In genomic region chrX:19630228-19630627, GRCh38 we compare ENCODE assay signal across 11 cellular contexts.
A peak's percentile ranks its signal among the peaks of the same experiment; 100 is the strongest.
DNase-seq lines count a peak whose midpoint lies in the region; ATAC-seq and TF ChIP-seq lines count a peak whose summit lies in the region.
"Had no signal": no experiment of that assay in that cellular context is flagged by ENCODE, and none has a peak within 500 bp of the region (broad histone marks: within the 10 kb centered on the region; RNA-seq: fewer than 3 reads in every experiment).

No MANE protein-coding gene starts in this region.

- peaks cover 51 to 90% (median 80%) of the 10 kb centered on the region in 3 donors for H3K4me1 Mint-ChIP-seq in T-cell
- H3K4me1 Mint-ChIP-seq in naive thymus-derived CD8-positive, alpha-beta T cell: peaks cover 16 to 68% (median 56%) of the 10 kb centered on the region in 4 donors

- no peak for ATAC-seq in SK-N-SH treated with all-trans-retinoic acid at 6 μM for 48 hours
- ATAC-seq in GM21390 (IDR thresholded peaks at IDR 0.05; ENCODE audit: unreplicated experiment): peak; percentile 48
- ATAC-seq in T-cell (replicated peaks in 1 of 4): no peak
- no peak for ATAC-seq in naive thymus-derived CD8-positive, alpha-beta T cell
- no peak for ATAC-seq in left lobe of liver
- no peak for ATAC-seq in HG03139 (IDR thresholded peaks at IDR 0.05; ENCODE audit: unreplicated experiment)

- H3F3A ChIP-seq in SK-N-SH (replicated peaks; ENCODE audit: insufficient read depth): peaks cover 29% of the 10 kb centered on the region

- H3K9me3 ChIP-seq in SK-N-SH: no peaks in the 10 kb centered on the region
- H3K9me3 ChIP-seq in testis: no peaks in the 10 kb centered on the region

- peak overlapping the region; percentile 10 to 39; a peak in 3 of 4 replicates for H3K27ac ChIP-seq in SK-N-SH (ENCODE audit: low read depth in 2 of 2, low read length in 1 of 2)
- H3K27ac ChIP-seq in testis: no peak overlapping the region

- H3K9me3 Mint-ChIP-seq in T-cell: no peaks in the 10 kb centered on the region
- H3K9me3 Mint-ChIP-seq in naive thymus-derived CD8-positive, alpha-beta T cell: no peaks in the 10 kb centered on the region

- TF ChIP-seq POLR2A in testis (IDR thresholded peaks at IDR 0.05): no peak

- intact Hi-C loops in testis (cut with DNase I; ENCODE audit: low total_unique reads): no loop called here

- peak overlapping the region; percentile 70 to 81 for H3K27ac Mint-ChIP-seq in T-cell
- H3K27ac Mint-ChIP-seq in naive thymus-derived CD8-positive, alpha-beta T cell: peak overlapping the region in 7 of 10 donors; percentile 9 to 86 (median 75)

- no peaks in the 10 kb centered on the region for H3K9me2 ChIP-seq in SK-N-SH

- TF ChIP-seq EP300 in SK-N-SH (IDR thresholded peaks at IDR 0.05; ENCODE audit: borderline replicate concordance in 1 of 2, low read depth in 1 of 2, low read length in 1 of 2): no peak

- no peak overlapping the region for H3K9ac ChIP-seq in SK-N-SH

- no peak overlapping the region for H3K4me2 ChIP-seq in SK-N-SH

- H3K4me3 ChIP-seq in SK-N-SH (ENCODE audit: low read depth in 2 of 2, low read length in 1 of 2) (no peak overlapping the region), testis (no peak overlapping the region)

- H3K4me1 ChIP-seq in SK-N-SH (ENCODE audit: control insufficient read depth in 1 of 2, insufficient read depth in 2 of 2, low read depth in 1 of 2, low read length in 1 of 2) (peaks cover 16 to 22% of the 10 kb centered on the region in 2 experiments), testis (no peaks in the 10 kb centered on the region)

- WGBS in SK-N-SH (ENCODE audit: low lambda C conversion rate): 70% methylated on average over 3 of the region's 3 CpGs
- WGBS in testis, 2 donors: 77 to 95% methylated on average over 3 of the region's 3 CpGs

- peak overlapping the region in 1 of 3 donors; percentile 19 for H3K4me3 Mint-ChIP-seq in T-cell
- H3K4me3 Mint-ChIP-seq in naive thymus-derived CD8-positive, alpha-beta T cell: peak overlapping the region in 2 of 10 donors; percentile 12 to 39

- peaks cover 29% of the 10 kb centered on the region for H3K36me3 Mint-ChIP-seq in T-cell
- H3K36me3 Mint-ChIP-seq in naive thymus-derived CD8-positive, alpha-beta T cell: peaks cover 0 to 65% (median 2%) of the 10 kb centered on the region in 3 donors

- H3K79me2 ChIP-seq in SK-N-SH (ENCODE audit: insufficient read depth): peaks cover 100% of the 10 kb centered on the region

- H3K36me3 ChIP-seq in SK-N-SH (replicated peaks in 1 of 2; ENCODE audit: control insufficient read depth in 1 of 2, insufficient read depth in 2 of 2, low read length in 1 of 2) (peaks cover 0 to 20% of the 10 kb centered on the region in 2 experiments), testis (ENCODE audit: low read depth, missing control alignments) (no peaks in the 10 kb centered on the region)

- POLR2A ChIA-PET in SK-N-SH (lab: Yijun Ruan, JAX) (no interaction called here), T-cell (lab: Charles Lee) (no interaction called here)
- POLR2A ChIA-PET in naive thymus-derived CD8-positive, alpha-beta T cell (lab: Charles Lee): no interaction called here

- no peak overlapping the region for H2AFZ ChIP-seq in SK-N-SH (ENCODE audit: low read depth)

- no peaks in the 10 kb centered on the region for H3K27me3 ChIP-seq in SK-N-SH (ENCODE audit: insufficient read depth)
- no peaks in the 10 kb centered on the region for H3K27me3 ChIP-seq in testis

- DNase-seq in SK-N-SH (no peak), T-cell (no peak), testis (no peak), left lobe of liver (ENCODE audit: low spot score) (no peak)
- no peak for DNase-seq in naive thymus-derived CD8-positive, alpha-beta T cell
- DNase-seq: central memory CD4-positive, alpha-beta T cell; kidney; NCI-H1694 had no signal

- TF ChIP-seq RAD21 in SK-N-SH (IDR thresholded peaks at IDR 0.05; ENCODE audit: low read length): no peak

- peaks cover 26% of the 10 kb centered on the region for H4K20me1 ChIP-seq in SK-N-SH (ENCODE audit: insufficient read depth)

- TF ChIP-seq CTCF in SK-N-SH (IDR thresholded peaks at IDR 0.05): no peak
- no peak for TF ChIP-seq CTCF in testis (IDR thresholded peaks at IDR 0.05)

- no peaks in the 10 kb centered on the region for H3K27me3 Mint-ChIP-seq in T-cell
- no peaks in the 10 kb centered on the region for H3K27me3 Mint-ChIP-seq in naive thymus-derived CD8-positive, alpha-beta T cell

- CTCF ChIA-PET in SK-N-SH (lab: Yijun Ruan, JAX): no interaction called here
- CTCF ChIA-PET in T-cell (lab: Charles Lee): no interaction called here

TF ChIP-seq in SK-N-SH, 30 proteins besides CTCF, POLR2A, EP300 and RAD21 (continues in another document):
- TF ChIP-seq RCOR1 (IDR thresholded peaks at IDR 0.05; ENCODE audit: low read length): no peak
- no peak for TF ChIP-seq SMC3 (IDR thresholded peaks at IDR 0.05; ENCODE audit: low read depth, low read length)
- TF ChIP-seq NRF1 (IDR thresholded peaks at IDR 0.05; ENCODE audit: low read depth, low read length): no peak
- no peak for TF ChIP-seq MAX (IDR thresholded peaks at IDR 0.05; ENCODE audit: low read depth)
- no peak for TF ChIP-seq TEAD4 (IDR thresholded peaks at IDR 0.05; ENCODE audit: borderline replicate concordance, insufficient read depth)
- no peak for TF ChIP-seq YY1 (IDR thresholded peaks at IDR 0.05; ENCODE audit: low read depth)
- TF ChIP-seq, protein P1, sequence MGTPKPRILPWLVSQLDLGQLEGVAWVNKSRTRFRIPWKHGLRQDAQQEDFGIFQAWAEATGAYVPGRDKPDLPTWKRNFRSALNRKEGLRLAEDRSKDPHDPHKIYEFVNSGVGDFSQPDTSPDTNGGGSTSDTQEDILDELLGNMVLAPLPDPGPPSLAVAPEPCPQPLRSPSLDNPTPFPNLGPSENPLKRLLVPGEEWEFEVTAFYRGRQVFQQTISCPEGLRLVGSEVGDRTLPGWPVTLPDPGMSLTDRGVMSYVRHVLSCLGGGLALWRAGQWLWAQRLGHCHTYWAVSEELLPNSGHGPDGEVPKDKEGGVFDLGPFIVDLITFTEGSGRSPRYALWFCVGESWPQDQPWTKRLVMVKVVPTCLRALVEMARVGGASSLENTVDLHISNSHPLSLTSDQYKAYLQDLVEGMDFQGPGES (IDR thresholded peaks at IDR 0.05; ENCODE audit: low read depth, low read length): no peak
- no peak for TF ChIP-seq MEF2A (IDR thresholded peaks at IDR 0.05; ENCODE audit: borderline replicate concordance, low read depth)
- no peak for TF ChIP-seq NFIC (IDR thresholded peaks at IDR 0.05; ENCODE audit: borderline replicate concordance)
- TF ChIP-seq GABPA (IDR thresholded peaks at IDR 0.05; ENCODE audit: low read depth): no peak
- TF ChIP-seq POLR2AphosphoS5 (IDR thresholded peaks at IDR 0.05; ENCODE audit: low read depth, low read length): no peak
- no peak for TF ChIP-seq JUND (IDR thresholded peaks at IDR 0.05)
- no peak for TF ChIP-seq RXRA (IDR thresholded peaks at IDR 0.05; ENCODE audit: borderline replicate concordance, low read depth)
- TF ChIP-seq EZH2phosphoT487 (IDR thresholded peaks at IDR 0.05; ENCODE audit: borderline replicate concordance, low read depth): no peak
- TF ChIP-seq FOXJ3 (CRISPR knock-in tag; IDR thresholded peaks at IDR 0.05): no peak
- no peak for TF ChIP-seq MXI1 (IDR thresholded peaks at IDR 0.05; ENCODE audit: low read depth, low read length)
- no peak for TF ChIP-seq FOXM1 (IDR thresholded peaks at IDR 0.05; ENCODE audit: low read depth)
- no peak for TF ChIP-seq ELF1 (IDR thresholded peaks at IDR 0.05)

TF ChIP-seq in SK-N-SH treated with all-trans-retinoic acid at 6 μM for 48 hours, 23 proteins besides CTCF, POLR2A, EP300 and RAD21:
- TF ChIP-seq ESRRG (CRISPR knock-in tag; IDR thresholded peaks at IDR 0.05) (no peak), RARB (CRISPR knock-in tag; IDR thresholded peaks at IDR 0.05) (no peak), ISL1 (CRISPR knock-in tag; IDR thresholded peaks at IDR 0.05) (no peak), ZNF8 (CRISPR knock-in tag; IDR thresholded peaks at IDR 0.05) (no peak), ZNF565 (CRISPR knock-in tag; conservative IDR thresholded peaks at IDR 0.05; ENCODE audit: low read depth) (no peak), PPARA (CRISPR knock-in tag; IDR thresholded peaks at IDR 0.05; ENCODE audit: borderline replicate concordance) (no peak), CSDC2 (CRISPR knock-in tag; IDR thresholded peaks at IDR 0.05) (no peak), POU6F1 (CRISPR knock-in tag; IDR thresholded peaks at IDR 0.05; ENCODE audit: borderline replicate concordance, low read depth) (no peak), GLIS3 (CRISPR knock-in tag; IDR thresholded peaks at IDR 0.05) (no peak)
- TF ChIP-seq, protein P2, sequence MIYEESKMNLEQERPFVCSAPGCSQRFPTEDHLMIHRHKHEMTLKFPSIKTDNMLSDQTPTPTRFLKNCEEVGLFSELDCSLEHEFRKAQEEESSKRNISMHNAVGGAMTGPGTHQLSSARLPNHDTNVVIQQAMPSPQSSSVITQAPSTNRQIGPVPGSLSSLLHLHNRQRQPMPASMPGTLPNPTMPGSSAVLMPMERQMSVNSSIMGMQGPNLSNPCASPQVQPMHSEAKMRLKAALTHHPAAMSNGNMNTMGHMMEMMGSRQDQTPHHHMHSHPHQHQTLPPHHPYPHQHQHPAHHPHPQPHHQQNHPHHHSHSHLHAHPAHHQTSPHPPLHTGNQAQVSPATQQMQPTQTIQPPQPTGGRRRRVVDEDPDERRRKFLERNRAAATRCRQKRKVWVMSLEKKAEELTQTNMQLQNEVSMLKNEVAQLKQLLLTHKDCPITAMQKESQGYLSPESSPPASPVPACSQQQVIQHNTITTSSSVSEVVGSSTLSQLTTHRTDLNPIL (CRISPR knock-in tag; IDR thresholded peaks at IDR 0.05; ENCODE audit: low read depth): no peak

Comparison
In these comparisons a context has a peak if more than half of its experiments do, and no peak if none do; other contexts are left out.
1. H3K27ac ChIP-seq: peak in SK-N-SH (2 of 2); none in testis (0 of 2).